15 cellular contexts compared by ENCODE assay signal in genomic region chr18:56298935-56299334, GRCh38.
DNase-seq lines count a peak whose midpoint lies in the region; ATAC-seq and TF ChIP-seq lines count a peak whose summit lies in the region.
"Had no signal": no experiment of that assay in that cellular context is flagged by ENCODE, and none has a peak within 500 bp of the region (broad histone marks: within the 10 kb centered on the region; RNA-seq: fewer than 3 reads in every experiment).

No MANE protein-coding gene starts in this region.

- peaks cover 4% of the 10 kb centered on the region for H3K4me1 Mint-ChIP-seq in neural crest cell
- H3K4me1 Mint-ChIP-seq: stimulated activated effector memory CD8-positive, alpha-beta T cell treated with anti-CD3 and anti-CD28 coated beads, Interleukin-12 subunit alpha, Interleukin-12 subunit beta, amount 100 ng/mL, for 72 hours had no signal

- DNase-seq in EH (ENCODE audit: low read depth) = peak; percentile 75
- DNase-seq in NAMALWA (ENCODE audit: low spot score) = peak; percentile 14
- peak; percentile 46 to 70 for DNase-seq in cardiac fibroblast (ENCODE audit: low read depth in 2 of 2)
- DNase-seq in neural crest cell (ENCODE audit: low read depth, low spot score) = no peak
- no peak for DNase-seq in NCI-H146 (lab: John Stamatoyannopoulos, UW)
- no peak for DNase-seq in 8988T
- DNase-seq: activated CD8-positive, alpha-beta T cell treated with anti-CD3 and anti-CD28 coated beads, Interleukin-2, amount 10 ng/mL, durations not matched to agents 7 days and 5 days; anterior cingulate cortex; gastrocnemius medialis; NCI-H187 had no signal

- no peaks in the 10 kb centered on the region for H3K36me3 Mint-ChIP-seq in neural crest cell (ENCODE audit: low read depth)
- H3K36me3 Mint-ChIP-seq: stimulated activated effector memory CD8-positive, alpha-beta T cell treated with anti-CD3 and anti-CD28 coated beads, Interleukin-12 subunit alpha, Interleukin-12 subunit beta, amount 100 ng/mL, for 72 hours had no signal

- no peak overlapping the region for H3K4me3 ChIP-seq in cardiac fibroblast (replicated peaks in 1 of 2; ENCODE audit: low read depth in 2 of 2, low read length in 2 of 2)
- H3K4me3 ChIP-seq: gastrocnemius medialis, SK-N-MC, skin epidermis had no signal

- no peak for ATAC-seq in HG02970 (IDR thresholded peaks at IDR 0.05; ENCODE audit: low FRiP score, unreplicated experiment)
- ATAC-seq in HG03520 (IDR thresholded peaks at IDR 0.05; ENCODE audit: unreplicated experiment) = no peak
- ATAC-seq: activated CD8-positive, alpha-beta T cell treated with anti-CD3 and anti-CD28 coated beads, Interleukin-2, amount 10 ng/mL, durations not matched to agents 7 days and 5 days; gastrocnemius medialis; stimulated activated effector memory CD8-positive, alpha-beta T cell treated with anti-CD3 and anti-CD28 coated beads, Interleukin-12 subunit alpha, Interleukin-12 subunit beta, amount 100 ng/mL, for 72 hours had no signal

- no peak overlapping the region for H3K4me3 Mint-ChIP-seq in neural crest cell
- H3K4me3 Mint-ChIP-seq: activated CD8-positive, alpha-beta T cell treated with anti-CD3 and anti-CD28 coated beads, Interleukin-2, amount 10 ng/mL, durations not matched to agents 7 days and 5 days; stimulated activated effector memory CD8-positive, alpha-beta T cell treated with anti-CD3 and anti-CD28 coated beads, Interleukin-12 subunit alpha, Interleukin-12 subunit beta, amount 100 ng/mL, for 72 hours had no signal

- H3K9me3 Mint-ChIP-seq in neural crest cell = peaks cover 7% of the 10 kb centered on the region

- no peak overlapping the region for H3K27ac Mint-ChIP-seq in neural crest cell (ENCODE audit: unreplicated experiment)
- H3K27ac Mint-ChIP-seq: activated CD8-positive, alpha-beta T cell treated with anti-CD3 and anti-CD28 coated beads, Interleukin-2, amount 10 ng/mL, durations not matched to agents 7 days and 5 days; stimulated activated effector memory CD8-positive, alpha-beta T cell treated with anti-CD3 and anti-CD28 coated beads, Interleukin-12 subunit alpha, Interleukin-12 subunit beta, amount 100 ng/mL, for 72 hours had no signal

- TF ChIP-seq CTCF in cardiac fibroblast (IDR thresholded peaks at IDR 0.05; ENCODE audit: low read depth, low read length) (peak; percentile 48), neural crest cell (conservative IDR thresholded peaks at IDR 0.05) (peak; percentile 30)

- H3K27me3 Mint-ChIP-seq in neural crest cell (ENCODE audit: low read depth) = no peaks in the 10 kb centered on the region

Comparison
In these comparisons a context has a peak if more than half of its experiments do, and no peak if none do; other contexts are left out.
1. DNase-seq: peak in EH (single experiment), NAMALWA (single experiment) and cardiac fibroblast (2 of 2); none in neural crest cell (single experiment), NCI-H146 (single experiment) and 8988T (single experiment).